ENCODE assay signal across 9 cellular contexts in the genomic region with DNA sequence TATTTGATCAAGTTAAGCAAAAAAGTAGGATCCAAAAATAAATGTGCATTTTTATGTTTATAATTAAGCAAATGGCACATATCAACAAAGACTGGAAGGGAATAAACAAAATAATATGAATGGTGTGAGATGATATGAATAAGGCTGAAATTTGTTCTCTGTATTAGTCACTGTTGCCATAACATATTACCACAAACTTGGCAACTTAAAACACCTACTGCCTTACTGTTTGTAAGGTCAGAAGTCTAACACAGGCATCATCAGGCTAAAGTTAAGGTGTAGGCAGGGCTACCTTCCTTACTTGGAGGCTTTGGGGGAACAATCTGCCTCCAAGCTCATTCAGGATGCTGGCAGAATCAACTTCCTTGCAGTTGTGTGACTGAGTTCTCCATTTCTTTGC. TPM values are rescaled to one million over a fixed set of nuclear protein-coding genes. Genes with fewer than 3 reads are reported as not detected.
DNase-seq lines count a peak whose midpoint lies in the region; ATAC-seq and TF ChIP-seq lines count a peak whose summit lies in the region.
"Had no signal": no experiment of that assay in that cellular context is flagged by ENCODE, and none has a peak within 500 bp of the region (broad histone marks: within the 10 kb centered on the region; RNA-seq: fewer than 3 reads in every experiment).

No MANE protein-coding gene starts in this region.

- H3K4me3 ChIP-seq in osteoblast (ENCODE audit: insufficient read depth, low read length) (no peak overlapping the region), MG63 (no peak overlapping the region)
- H3K4me3 ChIP-seq: cardiac muscle cell had no signal

- peak overlapping the region; percentile 2 for H3K4me2 ChIP-seq in osteoblast (ENCODE audit: insufficient read depth, low read length)

- H3K36me3 ChIP-seq in osteoblast (ENCODE audit: insufficient read depth, low read length), result peaks cover 22% of the 10 kb centered on the region
- peaks cover 9% of the 10 kb centered on the region for H3K36me3 ChIP-seq in MG63

- H3K27ac ChIP-seq in osteoblast (ENCODE audit: low read depth, low read length), result peak overlapping the region; percentile 48
- H3K27ac ChIP-seq: cardiac muscle cell had no signal

- H2AFZ ChIP-seq in osteoblast (ENCODE audit: low read length), result no peak overlapping the region

- ATAC-seq in GM19351 (IDR thresholded peaks at IDR 0.05; ENCODE audit: unreplicated experiment) (peak; percentile 87), HG02870 (IDR thresholded peaks at IDR 0.05; ENCODE audit: unreplicated experiment) (peak; percentile 80)

- no peaks in the 10 kb centered on the region for H3K27me3 ChIP-seq in osteoblast (ENCODE audit: insufficient read depth, low read length)
- no peaks in the 10 kb centered on the region for H3K27me3 ChIP-seq in MG63
- H3K27me3 ChIP-seq: cardiac muscle cell had no signal

- DNase-seq in SW480 (ENCODE audit: low spot score), result peak; percentile 5
- peak; percentile 71 for DNase-seq in osteoblast (ENCODE audit: insufficient read length, low spot score, missing footprints)
- DNase-seq in COLO829 (ENCODE audit: low spot score), result no peak
- no peak for DNase-seq in MG63
- no peak for DNase-seq in NCI-H128 (lab: John Stamatoyannopoulos, UW; ENCODE audit: unreplicated experiment)
- DNase-seq: activated B cell treated with CpG ODN at 0.5 μM for 24 hours had no signal

- H3K9me3 ChIP-seq in osteoblast (ENCODE audit: low read depth, low read length), result no peaks in the 10 kb centered on the region
- no peaks in the 10 kb centered on the region for H3K9me3 ChIP-seq in MG63

- H4K20me1 ChIP-seq in osteoblast (ENCODE audit: insufficient read depth, low read length), result peaks cover 16% of the 10 kb centered on the region

- H3K4me1 ChIP-seq in osteoblast (ENCODE audit: insufficient read depth, low read length), result peaks cover 15% of the 10 kb centered on the region

- no peak for TF ChIP-seq CTCF in osteoblast (IDR thresholded peaks at IDR 0.05; ENCODE audit: extremely low read depth, low read depth, low read length)

- H3K79me2 ChIP-seq in osteoblast (ENCODE audit: insufficient read depth, low read length), result peaks cover 29% of the 10 kb centered on the region

RNA-seq across cellular contexts. Expression of a gene that starts 19.3 kb away (rescaled TPM):
- total RNA-seq in osteoblast, result 14.1 and 17.4 TPM in 2 replicates
- total RNA-seq in MG63 (2014; rRNA removed; shearing (Covaris generic); ENCODE audit: low replicate concordance), result 15.3 and 17.3 TPM in 2 replicates

RNA-seq across cellular contexts. Expression of a gene that starts 53.0 kb away (rescaled TPM):
- 4.7 and 5.0 TPM in 2 replicates for total RNA-seq in osteoblast
- 13.9 and 20.8 TPM in 2 replicates for total RNA-seq in MG63 (2014; rRNA removed; shearing (Covaris generic); ENCODE audit: low replicate concordance)

Comparison
In these comparisons a context has a peak if more than half of its experiments do, and no peak if none do; other contexts are left out.
1. DNase-seq: peak in SW480 (single experiment) and osteoblast (single experiment); none in COLO829 (single experiment), MG63 (single experiment) and NCI-H128 (single experiment).